ENCODE assay signal across 15 cellular contexts in genomic region chr17:71987634-71988033, GRCh38.
DNase-seq lines count a peak whose midpoint lies in the region; ATAC-seq and TF ChIP-seq lines count a peak whose summit lies in the region.
"Had no signal": no experiment of that assay in that cellular context is flagged by ENCODE, and none has a peak within 500 bp of the region (broad histone marks: within the 10 kb centered on the region; RNA-seq: fewer than 3 reads in every experiment).

No MANE protein-coding gene starts in this region.

- no peaks in the 10 kb centered on the region for H3K36me3 Mint-ChIP-seq in CD14-positive monocyte
- H3K36me3 Mint-ChIP-seq: neural progenitor cell had no signal

- peak overlapping the region; percentile 84 for H3K4me2 ChIP-seq in PC-3 (ENCODE audit: low read length)
- H3K4me2 ChIP-seq: neural progenitor cell had no signal

- BruUV-seq in PC-3 (replicated peaks; lab: Mats Ljungman, UMichigan) = no TSS peak

- no peaks in the 10 kb centered on the region for H3K27me3 ChIP-seq in PC-3 (ENCODE audit: low read length)
- no peaks in the 10 kb centered on the region for H3K27me3 ChIP-seq in foreskin keratinocyte
- H3K27me3 ChIP-seq: neural progenitor cell had no signal

- POLR2A ChIA-PET in PC-3 (lab: Charles Lee; ENCODE audit: unreplicated experiment) = interaction anchor here (0.7 kb wide), 1 partner anchor 479 kb away, joined by 4 read pairs; no protein-coding TSS in a partner anchor

- peak overlapping the region; percentile 98 for H3K27ac ChIP-seq in PC-3 (ENCODE audit: low read length)
- H3K27ac ChIP-seq in foreskin keratinocyte = peak overlapping the region; percentile 76
- H3K27ac ChIP-seq: C4-2B, dorsolateral prefrontal cortex, neural progenitor cell had no signal

- DNase-seq in ELR (ENCODE audit: low read depth) = peak; percentile 68
- DNase-seq in HCEC 1CT = peak; percentile 12
- DNase-seq in PC-3 = peak; percentile 93
- DNase-seq in foreskin keratinocyte = no peak
- no peak for DNase-seq in CD14-positive monocyte (ENCODE audit: low spot score)
- no peak for DNase-seq in LoVo (ENCODE audit: low spot score)
- DNase-seq in sciatic nerve (ENCODE audit: low spot score) = no peak
- DNase-seq: activated T-cell treated with anti-CD3 and anti-CD28 coated beads, Interleukin-2, amount 50 U/mL, for 4 hours; anterior cingulate cortex; dorsolateral prefrontal cortex; glutamatergic neuron; SW 1271 had no signal

- CTCF ChIA-PET in PC-3 (lab: Charles Lee) = no interaction called here

- intact Hi-C loops in PC-3 (cut with micrococcal nuclease) (no loop called here), CD14-positive monocyte (cut with micrococcal nuclease) (no loop called here), sciatic nerve (cut with DNase I) (no loop called here)

- H2AFZ ChIP-seq in PC-3 (ENCODE audit: low read length) = no peak overlapping the region
- H2AFZ ChIP-seq: neural progenitor cell had no signal

- no peaks in the 10 kb centered on the region for H3K9me3 ChIP-seq in PC-3 (ENCODE audit: low read length)

- H3K27me3 Mint-ChIP-seq in CD14-positive monocyte (ENCODE audit: low read depth in 3 of 3) = peaks cover 0 to 2% (median 2%) of the 10 kb centered on the region in 3 donors

- no peak for TF ChIP-seq CTCF in PC-3 (conservative IDR thresholded peaks at IDR 0.05; ENCODE audit: low read depth, low read length)
- TF ChIP-seq CTCF in foreskin keratinocyte (conservative IDR thresholded peaks at IDR 0.05) = no peak
- no peak for TF ChIP-seq CTCF in CD14-positive monocyte (IDR thresholded peaks at IDR 0.05)

- H3K9me3 Mint-ChIP-seq in CD14-positive monocyte = peaks cover 2 to 16% (median 9%) of the 10 kb centered on the region in 7 donors
- H3K9me3 Mint-ChIP-seq: neural progenitor cell had no signal

- peaks cover 4% of the 10 kb centered on the region for H3F3A ChIP-seq in PC-3 (ENCODE audit: low read length, unreplicated experiment)

- H3K27ac Mint-ChIP-seq in CD14-positive monocyte = no peak overlapping the region
- H3K27ac Mint-ChIP-seq: neural progenitor cell had no signal

- peak overlapping the region; percentile 89 for H3K9ac ChIP-seq in PC-3 (ENCODE audit: low read length)
- H3K9ac ChIP-seq: neural progenitor cell had no signal

- no peaks in the 10 kb centered on the region for H3K4me1 Mint-ChIP-seq in CD14-positive monocyte
- H3K4me1 Mint-ChIP-seq: neural progenitor cell had no signal

- H3K79me2 ChIP-seq in PC-3 (ENCODE audit: low read length) = no peaks in the 10 kb centered on the region

- H3K9me2 ChIP-seq in PC-3 (replicated peaks; ENCODE audit: low read length) = no peaks in the 10 kb centered on the region

- H3K4me3 ChIP-seq in PC-3 (ENCODE audit: low read length) = peak overlapping the region; percentile 53
- H3K4me3 ChIP-seq: dorsolateral prefrontal cortex, neural progenitor cell had no signal

- H3K36me3 ChIP-seq in PC-3 (ENCODE audit: low read depth, low read length) = no peaks in the 10 kb centered on the region
- H3K36me3 ChIP-seq: neural progenitor cell had no signal

- peaks cover 57% of the 10 kb centered on the region for H3K4me1 ChIP-seq in PC-3 (ENCODE audit: insufficient read depth, low read length)
- H3K4me1 ChIP-seq in foreskin keratinocyte = peaks cover 29% of the 10 kb centered on the region
- H3K4me1 ChIP-seq: neural progenitor cell had no signal

- no peaks in the 10 kb centered on the region for H4K20me1 ChIP-seq in PC-3 (ENCODE audit: low read length)

- H3K4me3 Mint-ChIP-seq in CD14-positive monocyte = no peak overlapping the region
- H3K4me3 Mint-ChIP-seq: activated T-cell treated with anti-CD3 and anti-CD28 coated beads, Interleukin-2, amount 50 U/mL, for 4 hours; neural progenitor cell had no signal

- ATAC-seq in PC-3 (peak; percentile 73), foreskin keratinocyte (peak; percentile 31), HG03378 (IDR thresholded peaks at IDR 0.05; ENCODE audit: unreplicated experiment) (no peak), sciatic nerve (no peak)
- ATAC-seq: activated T-cell treated with anti-CD3 and anti-CD28 coated beads, Interleukin-2, amount 50 U/mL, for 4 hours had no signal

Comparison
In these comparisons a context has a peak if more than half of its experiments do, and no peak if none do; other contexts are left out.
1. DNase-seq: peak in ELR (single experiment), HCEC 1CT (single experiment) and PC-3 (single experiment); none in foreskin keratinocyte (0 of 2), CD14-positive monocyte (single experiment), LoVo (single experiment) and sciatic nerve (single experiment).
2. ATAC-seq: peak in PC-3 (single experiment) and foreskin keratinocyte (single experiment); none in HG03378 (single experiment) and sciatic nerve (single experiment).